19 cellular contexts compared by ENCODE assay signal in genomic region chr1:154448271-154448905, GRCh38. TPM values are rescaled to one million over a fixed set of nuclear protein-coding genes. Genes with fewer than 3 reads are reported as not detected.
DNase-seq lines count a peak whose midpoint lies in the region; ATAC-seq and TF ChIP-seq lines count a peak whose summit lies in the region.
"Had no signal": no experiment of that assay in that cellular context is flagged by ENCODE, and none has a peak within 500 bp of the region (broad histone marks: within the 10 kb centered on the region; RNA-seq: fewer than 3 reads in every experiment).

No MANE protein-coding gene starts in this region.

- peaks cover 10% of the 10 kb centered on the region for H3K4me1 Mint-ChIP-seq in neural progenitor cell
- H3K4me1 Mint-ChIP-seq in nephron progenitor cell, result peaks cover 13% of the 10 kb centered on the region
- H3K4me1 Mint-ChIP-seq: B cell had no signal

- H3K36me3 Mint-ChIP-seq in neural progenitor cell (no peaks in the 10 kb centered on the region), nephron progenitor cell (ENCODE audit: low read depth) (no peaks in the 10 kb centered on the region)

- H3K4me2 ChIP-seq in neural progenitor cell, result no peak overlapping the region

- no peak for TF ChIP-seq POLR2A in gastroesophageal sphincter (IDR thresholded peaks at IDR 0.05)

- TF ChIP-seq CTCF in gastroesophageal sphincter (IDR thresholded peaks at IDR 0.05) (no peak), neural progenitor cell (IDR thresholded peaks at IDR 0.05) (no peak), nephron progenitor cell (IDR thresholded peaks at IDR 0.05) (no peak)

- peak overlapping the region in 3 of 4 donors; percentile 61 to 84 (median 62) for H3K27ac ChIP-seq in gastroesophageal sphincter
- H3K27ac ChIP-seq in neural progenitor cell, result no peak overlapping the region

- peak overlapping the region; percentile 60 for H3K4me3 Mint-ChIP-seq in neural progenitor cell
- H3K4me3 Mint-ChIP-seq in nephron progenitor cell, result no peak overlapping the region
- H3K4me3 Mint-ChIP-seq: B cell had no signal

- DNase-seq in D341Med (ENCODE audit: low spot score), result peak; percentile 88
- DNase-seq in NCI-H82 (lab: John Stamatoyannopoulos, UW), result peak; percentile 99
- DNase-seq in neural progenitor cell (ENCODE audit: low spot score), result peak; percentile 36
- DNase-seq in hepatic stellate cell (ENCODE audit: low spot score), result no peak
- DNase-seq in NK-92 treated with Interleukin-12 subunit alpha and Interleukin-12 subunit beta, amount 100 ng/mL, for 24 hours (lab: John Stamatoyannopoulos, UW), result no peak
- DNase-seq in nephron progenitor cell, result no peak
- DNase-seq in SW480 (ENCODE audit: low spot score), result no peak
- DNase-seq: EL, H7, Kasumi-1, NCI-H1417, NCI-H1930, NCI-H2171, NCI-H526, SHP77 treated with DMSO at 0.1 percent for 48 hours had no signal

- H3K27me3 ChIP-seq in gastroesophageal sphincter (no peaks in the 10 kb centered on the region), neural progenitor cell (no peaks in the 10 kb centered on the region)

- TF ChIP-seq EP300 in gastroesophageal sphincter (IDR thresholded peaks at IDR 0.05), result no peak

- H3K4me3 ChIP-seq in gastroesophageal sphincter (no peak overlapping the region), neural progenitor cell (no peak overlapping the region)

- H3K4me1 ChIP-seq in gastroesophageal sphincter (peaks cover 0 to 64% (median 31%) of the 10 kb centered on the region in 3 donors), neural progenitor cell (no peaks in the 10 kb centered on the region)

- H3K9me3 ChIP-seq in gastroesophageal sphincter (no peaks in the 10 kb centered on the region), neural progenitor cell (ENCODE audit: low read depth) (no peaks in the 10 kb centered on the region)

- H3K36me3 ChIP-seq in gastroesophageal sphincter, result peaks cover 0 to 78% of the 10 kb centered on the region in 2 donors
- H3K36me3 ChIP-seq in neural progenitor cell, result no peaks in the 10 kb centered on the region

- 50% methylated on average over 3 of the region's 8 CpGs; no CpG with 5 or more reads in 1 of the 2 donors for WGBS in gastroesophageal sphincter (ENCODE audit: low coverage in 1 of 2), 2 donors

- no peaks in the 10 kb centered on the region for H4K20me1 ChIP-seq in neural progenitor cell (ENCODE audit: low read depth)

- H3K27me3 Mint-ChIP-seq in neural progenitor cell (ENCODE audit: insufficient read depth, low read depth) (peaks cover 27% of the 10 kb centered on the region), nephron progenitor cell (ENCODE audit: low read depth, poor library complexity) (peaks cover 24% of the 10 kb centered on the region)
- H3K27me3 Mint-ChIP-seq: B cell had no signal

- H3K27ac Mint-ChIP-seq in neural progenitor cell (no peak overlapping the region), nephron progenitor cell (no peak overlapping the region)
- H3K27ac Mint-ChIP-seq: B cell had no signal

- no peak overlapping the region for H3K9ac ChIP-seq in neural progenitor cell

- no peaks in the 10 kb centered on the region for H3K9me3 Mint-ChIP-seq in neural progenitor cell
- no peaks in the 10 kb centered on the region for H3K9me3 Mint-ChIP-seq in nephron progenitor cell

- no peak overlapping the region for H2AFZ ChIP-seq in neural progenitor cell (replicated peaks)

- peak; percentile 30 for ATAC-seq in gastroesophageal sphincter
- ATAC-seq: HepG2, Panc1 had no signal

- peaks cover 5% of the 10 kb centered on the region for H3F3A ChIP-seq in neural progenitor cell (ENCODE audit: low read depth)

- H3K79me2 ChIP-seq in neural progenitor cell (ENCODE audit: low read depth), result no peaks in the 10 kb centered on the region

RNA-seq across cellular contexts. Expression of gene IL6R, which starts 43.2 kb away (rescaled TPM):
- total RNA-seq in gastroesophageal sphincter (10 to 100 TPM; 44.7 to 59.4 (median 55.5) TPM), neural progenitor cell (ENCODE audit: low replicate concordance) (0.09 TPM in 1 of 2 replicates, not detected in the other)

RNA-seq across cellular contexts. Expression of gene TDRD10, which starts 53.6 kb away (rescaled TPM):
- 1 to 10 TPM; 1.4 to 3.3 (median 2.8) TPM for total RNA-seq in gastroesophageal sphincter
- total RNA-seq in neural progenitor cell (ENCODE audit: low replicate concordance), result not detected in 2 replicates
- total RNA-seq: B cell, HepG2 had no signal

RNA-seq across cellular contexts. Expression of gene SHE, which starts 53.8 kb away (rescaled TPM):
- 10 to 100 TPM in 3 of 4 donors, 1 to 10 TPM in 1; 7.2 to 13.9 (median 11.7) TPM for total RNA-seq in gastroesophageal sphincter
- 0.04 TPM in 1 of 2 replicates, not detected in the other for total RNA-seq in neural progenitor cell (ENCODE audit: low replicate concordance)
- total RNA-seq: B cell, HepG2 had no signal

Comparison
In these comparisons a context has a peak if more than half of its experiments do, and no peak if none do; other contexts are left out.
1. DNase-seq: peak in D341Med (single experiment), NCI-H82 (single experiment) and neural progenitor cell (single experiment); none in hepatic stellate cell (single experiment), NK-92 treated with Interleukin-12 subunit alpha and Interleukin-12 subunit beta, amount 100 ng/mL, for 24 hours (single experiment), nephron progenitor cell (single experiment) and SW480 (single experiment).
2. RNA of gene IL6R, which starts 43.2 kb away (total RNA-seq): 44.7 to 59.4 TPM in gastroesophageal sphincter; 0.09 TPM in neural progenitor cell; every median in the first group is over 10 times any median in the second.